In genomic region chr6:89591745-89592144, GRCh38 we compare ENCODE assay signal across 1 cellular context.
TF ChIP-seq lines count a peak whose summit lies in the region.

No MANE protein-coding gene starts in this region.

TF ChIP-seq in WTC11, 78 proteins besides CTCF, POLR2A, EP300 and RAD21:
- TF ChIP-seq ARID4B (CRISPR knock-in tag; IDR thresholded peaks at IDR 0.05; ENCODE audit: borderline replicate concordance), result no peak
- TF ChIP-seq, protein P1, sequence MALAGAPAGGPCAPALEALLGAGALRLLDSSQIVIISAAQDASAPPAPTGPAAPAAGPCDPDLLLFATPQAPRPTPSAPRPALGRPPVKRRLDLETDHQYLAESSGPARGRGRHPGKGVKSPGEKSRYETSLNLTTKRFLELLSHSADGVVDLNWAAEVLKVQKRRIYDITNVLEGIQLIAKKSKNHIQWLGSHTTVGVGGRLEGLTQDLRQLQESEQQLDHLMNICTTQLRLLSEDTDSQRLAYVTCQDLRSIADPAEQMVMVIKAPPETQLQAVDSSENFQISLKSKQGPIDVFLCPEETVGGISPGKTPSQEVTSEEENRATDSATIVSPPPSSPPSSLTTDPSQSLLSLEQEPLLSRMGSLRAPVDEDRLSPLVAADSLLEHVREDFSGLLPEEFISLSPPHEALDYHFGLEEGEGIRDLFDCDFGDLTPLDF (CRISPR knock-in tag; IDR thresholded peaks at IDR 0.05), result no peak
- TF ChIP-seq, protein P2, sequence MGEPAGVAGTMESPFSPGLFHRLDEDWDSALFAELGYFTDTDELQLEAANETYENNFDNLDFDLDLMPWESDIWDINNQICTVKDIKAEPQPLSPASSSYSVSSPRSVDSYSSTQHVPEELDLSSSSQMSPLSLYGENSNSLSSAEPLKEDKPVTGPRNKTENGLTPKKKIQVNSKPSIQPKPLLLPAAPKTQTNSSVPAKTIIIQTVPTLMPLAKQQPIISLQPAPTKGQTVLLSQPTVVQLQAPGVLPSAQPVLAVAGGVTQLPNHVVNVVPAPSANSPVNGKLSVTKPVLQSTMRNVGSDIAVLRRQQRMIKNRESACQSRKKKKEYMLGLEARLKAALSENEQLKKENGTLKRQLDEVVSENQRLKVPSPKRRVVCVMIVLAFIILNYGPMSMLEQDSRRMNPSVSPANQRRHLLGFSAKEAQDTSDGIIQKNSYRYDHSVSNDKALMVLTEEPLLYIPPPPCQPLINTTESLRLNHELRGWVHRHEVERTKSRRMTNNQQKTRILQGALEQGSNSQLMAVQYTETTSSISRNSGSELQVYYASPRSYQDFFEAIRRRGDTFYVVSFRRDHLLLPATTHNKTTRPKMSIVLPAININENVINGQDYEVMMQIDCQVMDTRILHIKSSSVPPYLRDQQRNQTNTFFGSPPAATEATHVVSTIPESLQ (CRISPR knock-in tag; IDR thresholded peaks at IDR 0.05), result no peak
- TF ChIP-seq ATF1 (CRISPR knock-in tag; IDR thresholded peaks at IDR 0.05), result no peak
- TF ChIP-seq, protein P3, sequence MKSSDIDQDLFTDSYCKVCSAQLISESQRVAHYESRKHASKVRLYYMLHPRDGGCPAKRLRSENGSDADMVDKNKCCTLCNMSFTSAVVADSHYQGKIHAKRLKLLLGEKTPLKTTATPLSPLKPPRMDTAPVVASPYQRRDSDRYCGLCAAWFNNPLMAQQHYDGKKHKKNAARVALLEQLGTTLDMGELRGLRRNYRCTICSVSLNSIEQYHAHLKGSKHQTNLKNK (CRISPR knock-in tag; IDR thresholded peaks at IDR 0.05), result no peak
- TF ChIP-seq, protein P4, sequence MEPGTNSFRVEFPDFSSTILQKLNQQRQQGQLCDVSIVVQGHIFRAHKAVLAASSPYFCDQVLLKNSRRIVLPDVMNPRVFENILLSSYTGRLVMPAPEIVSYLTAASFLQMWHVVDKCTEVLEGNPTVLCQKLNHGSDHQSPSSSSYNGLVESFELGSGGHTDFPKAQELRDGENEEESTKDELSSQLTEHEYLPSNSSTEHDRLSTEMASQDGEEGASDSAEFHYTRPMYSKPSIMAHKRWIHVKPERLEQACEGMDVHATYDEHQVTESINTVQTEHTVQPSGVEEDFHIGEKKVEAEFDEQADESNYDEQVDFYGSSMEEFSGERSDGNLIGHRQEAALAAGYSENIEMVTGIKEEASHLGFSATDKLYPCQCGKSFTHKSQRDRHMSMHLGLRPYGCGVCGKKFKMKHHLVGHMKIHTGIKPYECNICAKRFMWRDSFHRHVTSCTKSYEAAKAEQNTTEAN (CRISPR knock-in tag; IDR thresholded peaks at IDR 0.05), result no peak
- TF ChIP-seq, protein P5, sequence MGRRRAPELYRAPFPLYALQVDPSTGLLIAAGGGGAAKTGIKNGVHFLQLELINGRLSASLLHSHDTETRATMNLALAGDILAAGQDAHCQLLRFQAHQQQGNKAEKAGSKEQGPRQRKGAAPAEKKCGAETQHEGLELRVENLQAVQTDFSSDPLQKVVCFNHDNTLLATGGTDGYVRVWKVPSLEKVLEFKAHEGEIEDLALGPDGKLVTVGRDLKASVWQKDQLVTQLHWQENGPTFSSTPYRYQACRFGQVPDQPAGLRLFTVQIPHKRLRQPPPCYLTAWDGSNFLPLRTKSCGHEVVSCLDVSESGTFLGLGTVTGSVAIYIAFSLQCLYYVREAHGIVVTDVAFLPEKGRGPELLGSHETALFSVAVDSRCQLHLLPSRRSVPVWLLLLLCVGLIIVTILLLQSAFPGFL (CRISPR knock-in tag; IDR thresholded peaks at IDR 0.05; ENCODE audit: borderline replicate concordance), result no peak
- TF ChIP-seq FOXP1 (CRISPR knock-in tag; IDR thresholded peaks at IDR 0.05; ENCODE audit: borderline replicate concordance), result no peak
- TF ChIP-seq NR1H2 (CRISPR knock-in tag; IDR thresholded peaks at IDR 0.05), result no peak
- no peak for TF ChIP-seq AFF4 (CRISPR knock-in tag; IDR thresholded peaks at IDR 0.05; ENCODE audit: borderline replicate concordance)
- TF ChIP-seq, protein P6, sequence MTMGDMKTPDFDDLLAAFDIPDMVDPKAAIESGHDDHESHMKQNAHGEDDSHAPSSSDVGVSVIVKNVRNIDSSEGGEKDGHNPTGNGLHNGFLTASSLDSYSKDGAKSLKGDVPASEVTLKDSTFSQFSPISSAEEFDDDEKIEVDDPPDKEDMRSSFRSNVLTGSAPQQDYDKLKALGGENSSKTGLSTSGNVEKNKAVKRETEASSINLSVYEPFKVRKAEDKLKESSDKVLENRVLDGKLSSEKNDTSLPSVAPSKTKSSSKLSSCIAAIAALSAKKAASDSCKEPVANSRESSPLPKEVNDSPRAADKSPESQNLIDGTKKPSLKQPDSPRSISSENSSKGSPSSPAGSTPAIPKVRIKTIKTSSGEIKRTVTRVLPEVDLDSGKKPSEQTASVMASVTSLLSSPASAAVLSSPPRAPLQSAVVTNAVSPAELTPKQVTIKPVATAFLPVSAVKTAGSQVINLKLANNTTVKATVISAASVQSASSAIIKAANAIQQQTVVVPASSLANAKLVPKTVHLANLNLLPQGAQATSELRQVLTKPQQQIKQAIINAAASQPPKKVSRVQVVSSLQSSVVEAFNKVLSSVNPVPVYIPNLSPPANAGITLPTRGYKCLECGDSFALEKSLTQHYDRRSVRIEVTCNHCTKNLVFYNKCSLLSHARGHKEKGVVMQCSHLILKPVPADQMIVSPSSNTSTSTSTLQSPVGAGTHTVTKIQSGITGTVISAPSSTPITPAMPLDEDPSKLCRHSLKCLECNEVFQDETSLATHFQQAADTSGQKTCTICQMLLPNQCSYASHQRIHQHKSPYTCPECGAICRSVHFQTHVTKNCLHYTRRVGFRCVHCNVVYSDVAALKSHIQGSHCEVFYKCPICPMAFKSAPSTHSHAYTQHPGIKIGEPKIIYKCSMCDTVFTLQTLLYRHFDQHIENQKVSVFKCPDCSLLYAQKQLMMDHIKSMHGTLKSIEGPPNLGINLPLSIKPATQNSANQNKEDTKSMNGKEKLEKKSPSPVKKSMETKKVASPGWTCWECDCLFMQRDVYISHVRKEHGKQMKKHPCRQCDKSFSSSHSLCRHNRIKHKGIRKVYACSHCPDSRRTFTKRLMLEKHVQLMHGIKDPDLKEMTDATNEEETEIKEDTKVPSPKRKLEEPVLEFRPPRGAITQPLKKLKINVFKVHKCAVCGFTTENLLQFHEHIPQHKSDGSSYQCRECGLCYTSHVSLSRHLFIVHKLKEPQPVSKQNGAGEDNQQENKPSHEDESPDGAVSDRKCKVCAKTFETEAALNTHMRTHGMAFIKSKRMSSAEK (CRISPR knock-in tag; IDR thresholded peaks at IDR 0.05; ENCODE audit: borderline replicate concordance), result no peak
- TF ChIP-seq ESRRA (CRISPR knock-in tag; IDR thresholded peaks at IDR 0.05; ENCODE audit: borderline replicate concordance), result no peak
- TF ChIP-seq KAT7 (CRISPR knock-in tag; IDR thresholded peaks at IDR 0.05; ENCODE audit: borderline replicate concordance), result no peak
